ENCODE assay signal across 15 cellular contexts in the genomic region with DNA sequence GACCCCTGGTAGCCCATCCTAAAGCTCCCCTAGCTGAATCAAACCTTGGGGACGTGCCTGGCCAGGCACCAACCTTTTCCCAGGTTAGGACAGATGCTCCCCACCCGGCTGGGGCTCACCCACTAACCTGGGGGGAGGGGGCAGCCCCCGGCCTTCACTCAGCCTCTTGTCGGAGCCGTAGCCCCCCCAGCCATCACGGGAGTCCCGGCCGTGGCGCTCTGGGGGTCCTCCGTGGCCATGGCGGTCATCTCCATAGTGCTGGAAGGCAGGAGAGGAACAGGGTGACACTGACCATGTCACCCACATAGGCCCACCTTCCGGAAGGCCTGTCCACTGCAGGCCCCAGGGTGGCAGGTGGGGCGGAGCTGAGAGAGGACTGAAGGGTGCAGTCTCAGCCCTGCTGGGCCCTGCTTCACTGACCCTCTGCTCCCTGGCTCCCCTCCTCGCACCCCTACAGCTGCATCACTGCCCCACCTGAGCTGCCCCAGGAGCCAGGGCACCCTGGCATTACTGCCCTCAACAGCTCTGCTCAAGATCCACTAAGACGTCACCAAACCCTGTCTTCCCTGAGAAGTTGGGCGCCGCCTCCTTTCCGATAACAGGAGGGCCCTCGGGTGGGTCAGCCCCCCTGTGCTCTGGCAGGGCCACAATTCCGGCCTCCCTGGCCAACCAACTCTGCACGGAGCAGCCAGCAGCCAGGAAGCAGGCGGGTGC. TPM values are rescaled to one million over a fixed set of nuclear protein-coding genes. Genes with fewer than 3 reads are reported as not detected.
A peak's percentile ranks its signal among the peaks of the same experiment; 100 is the strongest.
DNase-seq lines count a peak whose midpoint lies in the region; ATAC-seq, FAIRE-seq and TF ChIP-seq lines count a peak whose summit lies in the region.
"Had no signal": no experiment of that assay in that cellular context is flagged by ENCODE, and none has a peak within 500 bp of the region (broad histone marks: within the 10 kb centered on the region; RNA-seq: fewer than 3 reads in every experiment).

No MANE protein-coding gene starts in this region.

- H3K79me2 ChIP-seq in SK-N-SH (ENCODE audit: insufficient read depth): no peaks in the 10 kb centered on the region
- H3K79me2 ChIP-seq in H1 (ENCODE audit: control insufficient read depth in 1 of 2, insufficient read depth in 2 of 2, low read length in 2 of 2): no peaks in the 10 kb centered on the region

- H4K91ac ChIP-seq in H1 (replicated peaks; ENCODE audit: insufficient read length, low read length): no peak overlapping the region

- peak; percentile 20 for DNase-seq in SK-N-SH
- DNase-seq in H1 (ENCODE audit: low read depth in 1 of 2, low spot score in 2 of 2): no peak
- peak; percentile 64 for DNase-seq in posterior vena cava (ENCODE audit: low spot score)
- DNase-seq in NCI-H2107 (lab: John Stamatoyannopoulos, UW): no peak
- DNase-seq in foreskin melanocyte: no peak
- DNase-seq: CD4-positive, CD25-positive, alpha-beta regulatory T cell; DMS 273 treated with DMSO at 0.1 percent for 48 hours; HCEC 1CT had no signal

- no peak overlapping the region for H4K5ac ChIP-seq in H1 (ENCODE audit: insufficient read length, low read depth, low read length)

- H3K4me3 ChIP-seq in SK-N-SH (ENCODE audit: low read depth in 2 of 2, low read length in 1 of 2) (no peak overlapping the region), HEK293 (ENCODE audit: low read depth, low read length) (no peak overlapping the region), H1 (ENCODE audit: extremely low read depth in 1 of 4, insufficient read depth in 2 of 4, low read depth in 3 of 4, low read length in 4 of 4) (no peak overlapping the region)
- H3K4me3 ChIP-seq: GM12878 had no signal

- CTCF ChIA-PET in SK-N-SH (lab: Yijun Ruan, JAX): no interaction called here
- CTCF ChIA-PET in HEK293 (lab: Yijun Ruan, JAX): interaction anchor here (0.5 kb wide), 1 partner anchor 55 kb away, joined by 3 read pairs; no protein-coding TSS in a partner anchor
- CTCF ChIA-PET in H1 (lab: Charles Lee; ENCODE audit: partially characterized antibody): interaction anchor here (1.0 kb wide), 1 partner anchor 864 kb away, joined by 3 read pairs; no protein-coding TSS in a partner anchor

- H2BK120ac ChIP-seq in H1 (replicated peaks; ENCODE audit: low read depth, low read length): no peak overlapping the region

- peaks cover 12% of the 10 kb centered on the region for H3K79me1 ChIP-seq in H1 (ENCODE audit: low read depth, low read length)

- H3K27ac ChIP-seq in SK-N-SH (ENCODE audit: low read depth in 2 of 2, low read length in 1 of 2) (no peak overlapping the region), HEK293 (ENCODE audit: extremely low read depth, low read depth, low read length) (no peak overlapping the region), H1 (ENCODE audit: low read depth, low read length) (0 out of 2 replicates have a peak overlapping the region, but pooled peaks have one; percentile 47)
- H3K27ac ChIP-seq: 22Rv1, HL-60 had no signal

- H3K36me3 ChIP-seq in SK-N-SH (replicated peaks in 1 of 2; ENCODE audit: control insufficient read depth in 1 of 2, insufficient read depth in 2 of 2, low read length in 1 of 2) (peaks cover 8 to 85% of the 10 kb centered on the region in 2 experiments), HEK293 (ENCODE audit: control insufficient read depth in 2 of 2, insufficient read depth in 1 of 2, low read length in 2 of 2) (peaks cover 3 to 92% of the 10 kb centered on the region in 2 experiments), H1 (ENCODE audit: control insufficient read depth in 2 of 4, insufficient read depth in 4 of 4, low read length in 3 of 4) (peaks cover 29 to 61% (median 47%) of the 10 kb centered on the region in 4 experiments; a peak in 7 of 8 replicates)

- no peak overlapping the region for H2BK15ac ChIP-seq in H1 (ENCODE audit: low read length)

- H2BK5ac ChIP-seq in H1 (ENCODE audit: low read depth, low read length): no peak overlapping the region

- H3K9me2 ChIP-seq in SK-N-SH: no peaks in the 10 kb centered on the region

- ATAC-seq in SK-N-SH treated with all-trans-retinoic acid at 6 μM for 48 hours: no peak
- ATAC-seq in GM19035 (IDR thresholded peaks at IDR 0.05; ENCODE audit: unreplicated experiment): no peak
- ATAC-seq: GM12878 had no signal

- H2AK5ac ChIP-seq in H1 (ENCODE audit: low read depth, low read length): no peak overlapping the region

- H3K27me3 ChIP-seq in SK-N-SH (ENCODE audit: insufficient read depth) (no peaks in the 10 kb centered on the region), H1 (replicated peaks in 1 of 4; ENCODE audit: control insufficient read depth in 3 of 4, extremely low read depth in 1 of 4, insufficient read depth in 3 of 4, low read length in 3 of 4) (no peaks in the 10 kb centered on the region)

- WGBS in SK-N-SH (ENCODE audit: low lambda C conversion rate): 98% methylated on average over 6 of the region's 22 CpGs
- 93% methylated on average over 18 of the region's 22 CpGs; no CpG with 5 or more reads in 1 of the 2 experiments for WGBS in H1 (ENCODE audit: extremely low coverage in 1 of 2, insufficient coverage in 1 of 2, insufficient read length in 1 of 2, insufficient replicate concordance in 2 of 2, low coverage in 1 of 2, low lambda C conversion rate in 2 of 2, missing lambda C conversion rate in 1 of 2), 2 experiments

- H4K20me1 ChIP-seq in SK-N-SH (ENCODE audit: insufficient read depth) (no peaks in the 10 kb centered on the region), H1 (replicated peaks in 1 of 2; ENCODE audit: control insufficient read depth in 1 of 2, insufficient read depth in 2 of 2, low read length in 2 of 2) (peaks cover 4 to 34% of the 10 kb centered on the region in 2 experiments)

- no peak overlapping the region for H3K56ac ChIP-seq in H1 (replicated peaks; ENCODE audit: insufficient read length, low read depth, low read length)

- H3F3A ChIP-seq in SK-N-SH (replicated peaks; ENCODE audit: insufficient read depth): no peaks in the 10 kb centered on the region

- intact Hi-C loops in posterior vena cava (cut with DNase I): no loop called here

- TF ChIP-seq RAD21 in SK-N-SH (IDR thresholded peaks at IDR 0.05; ENCODE audit: low read length): no peak
- no peak for TF ChIP-seq RAD21 in H1 (IDR thresholded peaks at IDR 0.05 in 1 of 2, conservative IDR thresholded peaks at IDR 0.05 in 1 of 2; ENCODE audit: low read depth in 2 of 2, low read length in 2 of 2)

- H3K23ac ChIP-seq in H1 (ENCODE audit: insufficient read length): no peak overlapping the region

- H2BK12ac ChIP-seq in H1 (ENCODE audit: low read depth, low read length): no peak overlapping the region

- H3K9me3 ChIP-seq in SK-N-SH: no peaks in the 10 kb centered on the region
- H3K9me3 ChIP-seq in HEK293 (ENCODE audit: control insufficient read depth, insufficient read depth, low read depth, low read length): no peaks in the 10 kb centered on the region
- H3K9me3 ChIP-seq in H1 (ENCODE audit: insufficient read depth in 2 of 2, low read depth in 1 of 2, low read length in 1 of 2): no peaks in the 10 kb centered on the region

- POLR2A ChIA-PET in SK-N-SH (lab: Yijun Ruan, JAX) (no interaction called here), HEK293 (lab: Yijun Ruan, JAX) (interaction anchor here (1.1 kb wide), 1 partner anchor 33 kb away, joined by 3 read pairs; the partner anchor contains the start of genes SAFB and SAFB2), H1 (lab: Charles Lee; ENCODE audit: partially characterized antibody) (interaction anchor here (0.5 to 1.2 kb wide), 2 partner anchors 74 to 199 kb away, joined by 3 read pairs; no protein-coding TSS in a partner anchor)

- no peak overlapping the region for H3K18ac ChIP-seq in H1 (ENCODE audit: extremely low read depth, low read length)

- no peak overlapping the region for H2BK20ac ChIP-seq in H1 (ENCODE audit: low read length)

- no peak for TF ChIP-seq EP300 in SK-N-SH (IDR thresholded peaks at IDR 0.05; ENCODE audit: borderline replicate concordance in 1 of 2, low read depth in 1 of 2, low read length in 1 of 2)
- TF ChIP-seq EP300 in H1 (IDR thresholded peaks at IDR 0.05; ENCODE audit: borderline replicate concordance in 1 of 2, low read depth in 2 of 2, low read length in 2 of 2): no peak

- peak overlapping the region; percentile 20; the same call in 1 of the 2 replicates for H4K8ac ChIP-seq in H1 (ENCODE audit: extremely low read depth, insufficient read depth, low read length)

- no peak overlapping the region for H3K4ac ChIP-seq in H1 (replicated peaks; ENCODE audit: insufficient read length, low read depth, low read length)

- H3K4me2 ChIP-seq in SK-N-SH: no peak overlapping the region
- H3K4me2 ChIP-seq in H1 (ENCODE audit: insufficient read depth in 1 of 2, low read depth in 2 of 2, low read length in 2 of 2): no peak overlapping the region

- no peak for FAIRE-seq in H1 (lab: Jason Lieb, UNC)
- FAIRE-seq: GM12878, GM19239 had no signal

- H3K4me1 ChIP-seq in SK-N-SH (ENCODE audit: control insufficient read depth in 1 of 2, insufficient read depth in 2 of 2, low read depth in 1 of 2, low read length in 1 of 2) (peaks cover 0 to 9% of the 10 kb centered on the region in 2 experiments; a peak in 1 of 4 replicates), HEK293 (ENCODE audit: control insufficient read depth, insufficient read depth, low read length) (no peaks in the 10 kb centered on the region), H1 (replicated peaks in 1 of 4; ENCODE audit: control insufficient read depth in 3 of 4, insufficient read depth in 4 of 4, low read length in 3 of 4) (peaks cover 0 to 18% (median 13%) of the 10 kb centered on the region in 4 experiments; a peak in 6 of 7 replicates)

- H3K23me2 ChIP-seq in H1 (ENCODE audit: low read depth, low read length): peaks cover 2% of the 10 kb centered on the region; the same call in 1 of the 2 replicates

- H3K9ac ChIP-seq in SK-N-SH (no peak overlapping the region), H1 (replicated peaks in 1 of 4; ENCODE audit: extremely low read depth in 1 of 4, low read depth in 3 of 4, low read length in 3 of 4) (no peak overlapping the region; a peak in 1 of 7 replicates)

- no peak overlapping the region for H2AFZ ChIP-seq in SK-N-SH (ENCODE audit: low read depth)
- H2AFZ ChIP-seq in H1 (ENCODE audit: low read length): no peak overlapping the region

- TF ChIP-seq CTCF in SK-N-SH (IDR thresholded peaks at IDR 0.05) (no peak), HEK293 (tag by site-specific recombination; IDR thresholded peaks at IDR 0.05) (no peak), H1 (IDR thresholded peaks at IDR 0.05; ENCODE audit: control extremely low read depth in 1 of 3, insufficient read depth in 1 of 3, low read depth in 1 of 3, low read length in 3 of 3) (no peak)

- no peak overlapping the region for H3K14ac ChIP-seq in H1 (ENCODE audit: insufficient read length)

- TF ChIP-seq POLR2A in H1 (IDR thresholded peaks at IDR 0.05; ENCODE audit: control extremely low read depth in 1 of 2, low read depth in 2 of 2, low read length in 2 of 2): no peak

RNA-seq across cellular contexts. Expression of gene TINCR, which starts 22.6 kb away (rescaled TPM):
- 0.02 and 0.03 TPM in 2 replicates for polyA plus RNA-seq in SK-N-SH (2012; rRNA removed)
- 0.03 and 0.07 TPM in 2 replicates for polyA plus RNA-seq in SK-N-SH (2012; cell fraction: cytosol; rRNA removed)
- 0.11 and 0.12 TPM in 2 replicates for polyA plus RNA-seq in SK-N-SH (2012; cell fraction: nucleus; rRNA removed)
- total RNA-seq in H1 (2021; fragmentation: NEBNext Ultra II Directional; extraction: Animal tissue kit (Norgen Biotek cat#: 25700)): 0.48 and 0.52 TPM in 2 replicates
- polyA plus RNA-seq in H1 (2011; rRNA removed): 1.2 and 1.4 TPM in 2 replicates
- 1.1 TPM for polyA plus RNA-seq in H1 (2011; cell fraction: cytosol; rRNA removed)
- polyA plus RNA-seq in H1 (2011; cell fraction: nucleus; rRNA removed): 0.86 TPM
- 0.29 to 0.72 TPM (median 0.65 TPM) in 4 replicates for polyA plus RNA-seq in H1 (2012, experiment 1 of 2)
- polyA plus RNA-seq in H1 (2012, experiment 2 of 2): 0.77 TPM
- polyA plus RNA-seq in H1 (2013, experiment 1 of 2): 0.30 TPM
- polyA plus RNA-seq in H1 (2013, experiment 2 of 2): 0.48 TPM
- 0.27 and 0.38 TPM in 2 replicates for polyA minus RNA-seq in H1 (2011; rRNA and poly(A)+ RNA removed)
- 0.95 TPM for polyA minus RNA-seq in H1 (2011; cell fraction: cytosol; rRNA and poly(A)+ RNA removed)
- polyA minus RNA-seq in H1 (2011; cell fraction: nucleus; rRNA and poly(A)+ RNA removed): not detected
- total RNA-seq in posterior vena cava: under 1 TPM; 0.42 to 0.43 TPM
- polyA plus RNA-seq: CD4-positive, CD25-positive, alpha-beta regulatory T cell had no signal

RNA-seq across cellular contexts. Expression of gene SAFB2, which starts 32.3 kb away (rescaled TPM):
- polyA plus RNA-seq in SK-N-SH (2012; rRNA removed) (20.3 and 37.7 TPM in 2 replicates), H1 (2011; rRNA removed) (14.8 and 31.1 TPM in 2 replicates)
- 20.4 and 21.6 TPM in 2 replicates for polyA plus RNA-seq in SK-N-SH (2012; cell fraction: cytosol; rRNA removed)
- polyA plus RNA-seq in SK-N-SH (2012; cell fraction: nucleus; rRNA removed): 84.9 and 120 TPM in 2 replicates
- 63.8 and 74.4 TPM in 2 replicates for total RNA-seq in H1 (2021; fragmentation: NEBNext Ultra II Directional; extraction: Animal tissue kit (Norgen Biotek cat#: 25700))
- 21.4 TPM for polyA plus RNA-seq in H1 (2011; cell fraction: cytosol; rRNA removed)
- 72.7 TPM for polyA plus RNA-seq in H1 (2011; cell fraction: nucleus; rRNA removed)
- 40.4 to 68.7 TPM (median 52.6 TPM) in 4 replicates for polyA plus RNA-seq in H1 (2012, experiment 1 of 2)
- polyA plus RNA-seq in H1 (2012, experiment 2 of 2): 15.1 TPM
- 37.8 TPM for polyA plus RNA-seq in H1 (2013, experiment 1 of 2)
- 31.4 TPM for polyA plus RNA-seq in H1 (2013, experiment 2 of 2)
- polyA minus RNA-seq in H1 (2011; rRNA and poly(A)+ RNA removed): 13.9 and 21.9 TPM in 2 replicates
- 23.3 TPM for polyA minus RNA-seq in H1 (2011; cell fraction: cytosol; rRNA and poly(A)+ RNA removed)
- polyA minus RNA-seq in H1 (2011; cell fraction: nucleus; rRNA and poly(A)+ RNA removed): 44.7 TPM
- 10 to 100 TPM; 50.9 to 57.3 TPM for total RNA-seq in posterior vena cava

RNA-seq across cellular contexts. Expression of gene SAFB, which starts 32.6 kb away (rescaled TPM):
- polyA plus RNA-seq in SK-N-SH (2012; rRNA removed) (44.4 and 90.0 TPM in 2 replicates), H1 (2011; rRNA removed) (27.0 and 69.5 TPM in 2 replicates)
- 43.3 and 43.5 TPM in 2 replicates for polyA plus RNA-seq in SK-N-SH (2012; cell fraction: cytosol; rRNA removed)
- 157 and 489 TPM in 2 replicates for polyA plus RNA-seq in SK-N-SH (2012; cell fraction: nucleus; rRNA removed)
- total RNA-seq in H1 (2021; fragmentation: NEBNext Ultra II Directional; extraction: Animal tissue kit (Norgen Biotek cat#: 25700)): 109 and 110 TPM in 2 replicates
- 78.8 TPM for polyA plus RNA-seq in H1 (2011; cell fraction: cytosol; rRNA removed)
- 109 TPM for polyA plus RNA-seq in H1 (2011; cell fraction: nucleus; rRNA removed)
- 76.7 to 104 TPM (median 87.6 TPM) in 4 replicates for polyA plus RNA-seq in H1 (2012, experiment 1 of 2)
- polyA plus RNA-seq in H1 (2012, experiment 2 of 2): 22.5 TPM
- polyA plus RNA-seq in H1 (2013, experiment 1 of 2): 49.9 TPM
- 48.6 TPM for polyA plus RNA-seq in H1 (2013, experiment 2 of 2)
- polyA minus RNA-seq in H1 (2011; rRNA and poly(A)+ RNA removed): 14.9 and 21.3 TPM in 2 replicates
- polyA minus RNA-seq in H1 (2011; cell fraction: cytosol; rRNA and poly(A)+ RNA removed): 46.4 TPM
- polyA minus RNA-seq in H1 (2011; cell fraction: nucleus; rRNA and poly(A)+ RNA removed): 44.8 TPM
- 10 to 100 TPM; 49.4 to 50.5 TPM for total RNA-seq in posterior vena cava

Comparison
In these comparisons a context has a peak if more than half of its experiments do, and no peak if none do; other contexts are left out.
1. DNase-seq: peak in SK-N-SH (single experiment) and posterior vena cava (single experiment); none in H1 (0 of 2), NCI-H2107 (single experiment) and foreskin melanocyte (single experiment).